10 cellular contexts compared by ENCODE assay signal in the genomic region with DNA sequence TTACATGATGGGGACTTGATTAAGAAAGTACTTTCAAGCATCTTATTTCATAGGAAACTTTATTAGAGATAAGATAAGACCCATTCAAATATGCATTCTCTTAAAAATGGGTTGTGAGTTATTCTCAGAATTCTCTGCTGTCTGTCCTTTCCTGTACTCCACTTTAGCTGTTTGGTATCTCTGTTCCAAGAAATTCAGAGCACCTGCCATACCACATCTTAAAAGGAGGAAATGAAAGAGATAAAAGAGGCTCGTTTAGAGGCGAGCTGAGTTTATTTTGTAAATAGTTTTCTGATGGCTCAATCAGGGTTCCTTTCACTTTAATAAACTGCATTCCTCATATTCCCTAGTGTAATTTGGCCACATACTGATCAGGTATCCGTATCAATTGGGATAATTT.
DNase-seq lines count a peak whose midpoint lies in the region; ATAC-seq and TF ChIP-seq lines count a peak whose summit lies in the region.
"Had no signal": no experiment of that assay in that cellular context is flagged by ENCODE, and none has a peak within 500 bp of the region (broad histone marks: within the 10 kb centered on the region; RNA-seq: fewer than 3 reads in every experiment).

No MANE protein-coding gene starts in this region.

- H3K27ac Mint-ChIP-seq in activated B cell treated with CpG ODN at 0.5 μM for 24 hours, result peak overlapping the region; percentile 44

- H3K36me3 ChIP-seq in skeletal muscle tissue (ENCODE audit: control insufficient read depth in 3 of 3, insufficient read depth in 3 of 3, low read length in 3 of 3), result no peaks in the 10 kb centered on the region

- H3K27me3 Mint-ChIP-seq in activated B cell treated with CpG ODN at 0.5 μM for 24 hours, result no peaks in the 10 kb centered on the region

- peak overlapping the region; percentile 7 for H3K27ac ChIP-seq in skeletal muscle tissue (ENCODE audit: low read depth, low read length)
- H3K27ac ChIP-seq: 22Rv1 had no signal

- no peak overlapping the region for H3K4me3 ChIP-seq in skeletal muscle tissue (ENCODE audit: low read length in 3 of 3)

- CTCF ChIA-PET in activated B cell treated with CpG ODN at 0.5 μM for 24 hours (lab: Charles Lee), result interaction anchor here (0.9 to 1.5 kb wide), 1 partner anchor 144 kb away, joined by 3 to 6 read pairs; no protein-coding TSS in a partner anchor

- peak overlapping the region; percentile 32 for H3K4me3 Mint-ChIP-seq in activated B cell treated with CpG ODN at 0.5 μM for 24 hours

- H3K27me3 ChIP-seq in skeletal muscle tissue (ENCODE audit: control insufficient read depth in 3 of 3, insufficient read depth in 3 of 3, low read length in 3 of 3), result no peaks in the 10 kb centered on the region

- peak; percentile 58 for ATAC-seq in HG03039 (IDR thresholded peaks at IDR 0.05; ENCODE audit: unreplicated experiment)
- ATAC-seq in activated B cell treated with CpG ODN at 0.5 μM for 24 hours (ENCODE audit: low read depth), result peak; percentile 49
- ATAC-seq: Panc1 had no signal

- POLR2A ChIA-PET in activated B cell treated with CpG ODN at 0.5 μM for 24 hours (lab: Charles Lee), result interaction anchor here (0.6 kb wide), 1 partner anchor 12 kb away, joined by 3 read pairs; no protein-coding TSS in a partner anchor

- TF ChIP-seq CTCF in activated B cell treated with CpG ODN at 0.5 μM for 24 hours (IDR thresholded peaks at IDR 0.05), result no peak

- H3K4me1 ChIP-seq in skeletal muscle tissue (ENCODE audit: control insufficient read depth in 3 of 3, insufficient read depth in 3 of 3, low read length in 3 of 3), result peaks cover 12 to 21% (median 19%) of the 10 kb centered on the region in 3 donors

- peaks cover 24% of the 10 kb centered on the region for H3K4me1 Mint-ChIP-seq in activated B cell treated with CpG ODN at 0.5 μM for 24 hours

- peaks cover 74% of the 10 kb centered on the region for H3K36me3 Mint-ChIP-seq in activated B cell treated with CpG ODN at 0.5 μM for 24 hours (ENCODE audit: low read depth)

- intact Hi-C loops in activated B cell treated with CpG ODN at 0.5 μM for 24 hours (cut with micrococcal nuclease), result loop anchor here (2.0 kb wide), 1 partner anchor 144 kb away; no protein-coding TSS in a partner anchor

- H3K9ac ChIP-seq in skeletal muscle tissue (ENCODE audit: low read depth in 1 of 3, low read length in 3 of 3), result peak overlapping the region in 1 of 3 donors; percentile 8

- peak; percentile 17 for DNase-seq in DMS53 (lab: John Stamatoyannopoulos, UW)
- DNase-seq in DMS53 treated with DMSO at 0.1 percent for 48 hours (lab: John Stamatoyannopoulos, UW; ENCODE audit: unreplicated experiment), result no peak
- no peak for DNase-seq in activated B cell treated with CpG ODN at 0.5 μM for 24 hours
- DNase-seq in DMS79 (lab: John Stamatoyannopoulos, UW), result no peak
- no peak for DNase-seq in NCI-H1436 treated with DMSO at 0.1 percent for 48 hours (lab: John Stamatoyannopoulos, UW)
- no peak for DNase-seq in activated CD8-positive, alpha-beta memory T cell treated with anti-CD3 and anti-CD28 coated beads, Interleukin-2, amount 50 U/mL, for 4 hours

- no peaks in the 10 kb centered on the region for H3K9me3 ChIP-seq in skeletal muscle tissue (ENCODE audit: control insufficient read depth in 3 of 3, low read length in 3 of 3)

- H3K9me3 Mint-ChIP-seq in activated B cell treated with CpG ODN at 0.5 μM for 24 hours, result no peaks in the 10 kb centered on the region
